ENCODE assay signal across 8 cellular contexts in genomic region chr19:38361633-38362075, GRCh38. TPM values are rescaled to one million over a fixed set of nuclear protein-coding genes. Genes with fewer than 3 reads are reported as not detected.
DNase-seq lines count a peak whose midpoint lies in the region; ATAC-seq, FAIRE-seq and TF ChIP-seq lines count a peak whose summit lies in the region.

No MANE protein-coding gene starts in this region.

- peaks cover 6% of the 10 kb centered on the region; the same call in 1 of the 2 replicates for H3K4me1 ChIP-seq in PC-3 (ENCODE audit: insufficient read depth, low read length)
- H3K4me1 ChIP-seq in fibroblast of lung (ENCODE audit: control insufficient read depth, extremely low read depth, insufficient read depth, low read length), result no peaks in the 10 kb centered on the region

- CTCF ChIA-PET in PC-3 (lab: Charles Lee), result interaction anchor here (0.6 kb wide), 1 partner anchor 124 kb away, joined by 3 read pairs; no protein-coding TSS in a partner anchor

- no peaks in the 10 kb centered on the region for H3K36me3 Mint-ChIP-seq in naive B cell
- H3K36me3 Mint-ChIP-seq in stimulated activated naive B cell treated with anti-CD40 and anti-IgM and Interleukin-4, amounts not matched to agents 10 μg/mL and 1 μg/mL and 100 μg/mL, for 72 hours, result no peaks in the 10 kb centered on the region

- peak; percentile 74 for FAIRE-seq in HTR-8/SVneo (lab: Jason Lieb, UNC)

- H3K79me2 ChIP-seq in PC-3 (ENCODE audit: low read length) (no peaks in the 10 kb centered on the region), fibroblast of lung (ENCODE audit: control insufficient read depth, insufficient read depth, low read length) (no peaks in the 10 kb centered on the region)

- BruUV-seq in PC-3 (replicated peaks; lab: Mats Ljungman, UMichigan), result no TSS peak

- no peaks in the 10 kb centered on the region for H4K20me1 ChIP-seq in PC-3 (ENCODE audit: low read length)
- no peaks in the 10 kb centered on the region for H4K20me1 ChIP-seq in fibroblast of lung (ENCODE audit: control insufficient read depth, extremely low read depth, insufficient read depth, low read length)

- H3K27ac Mint-ChIP-seq in naive B cell, result peak overlapping the region in 1 of 6 donors; percentile 42
- H3K27ac Mint-ChIP-seq in stimulated activated naive B cell treated with anti-CD40 and anti-IgM and Interleukin-4, amounts not matched to agents 10 μg/mL and 1 μg/mL and 100 μg/mL, for 72 hours, result no peak overlapping the region

- peak; percentile 93 for DNase-seq in GM03348 (ENCODE audit: low spot score)
- peak; percentile 93 for DNase-seq in HTR-8/SVneo (ENCODE audit: insufficient read length, low spot score)
- DNase-seq in PC-3, result peak; percentile 66
- DNase-seq in activated T-helper 1 cell treated with Interleukin-2 at 50 U/mL for 16 hours (ENCODE audit: low read depth), result peak; percentile 41
- peak; percentile 61 to 71 for DNase-seq in fibroblast of lung (ENCODE audit: low read depth in 2 of 2)
- peak; percentile 44 for DNase-seq in naive B cell
- DNase-seq in stimulated activated naive B cell treated with anti-CD40 and anti-IgM and Interleukin-4, amounts not matched to agents 10 μg/mL and 1 μg/mL and 100 μg/mL, for 72 hours, result peak; percentile 60

- H3K4me3 ChIP-seq in PC-3 (ENCODE audit: low read length) (peak overlapping the region; percentile 80), fibroblast of lung (replicated peaks in 1 of 4; ENCODE audit: control extremely low read depth in 1 of 4, insufficient read depth in 1 of 4, low read depth in 3 of 4, low read length in 4 of 4) (peak overlapping the region; percentile 31 to 66 (median 63))

- H3K27ac ChIP-seq in PC-3 (ENCODE audit: low read length), result no peak overlapping the region
- H3K27ac ChIP-seq in fibroblast of lung (ENCODE audit: insufficient read depth, low read length), result no peak overlapping the region

- no peak for TF ChIP-seq CTCF in PC-3 (conservative IDR thresholded peaks at IDR 0.05; ENCODE audit: low read depth, low read length)
- TF ChIP-seq CTCF in fibroblast of lung (conservative IDR thresholded peaks at IDR 0.05 in 1 of 2, IDR thresholded peaks at IDR 0.05 in 1 of 2; ENCODE audit: low read depth in 1 of 2, low read length in 2 of 2), result no peak

- ATAC-seq in PC-3 (peak; percentile 84), naive B cell (ENCODE audit: low read depth in 2 of 2) (peak; percentile 77 to 80), HG02870 (IDR thresholded peaks at IDR 0.05; ENCODE audit: unreplicated experiment) (no peak)
- peak; percentile 78 to 79 for ATAC-seq in stimulated activated naive B cell treated with anti-CD40 and anti-IgM and Interleukin-4, amounts not matched to agents 10 μg/mL and 1 μg/mL and 100 μg/mL, for 72 hours (replicated peaks)

- H3K4me1 Mint-ChIP-seq in naive B cell, result peaks cover 9 to 21% (median 20%) of the 10 kb centered on the region in 3 donors
- H3K4me1 Mint-ChIP-seq in stimulated activated naive B cell treated with anti-CD40 and anti-IgM and Interleukin-4, amounts not matched to agents 10 μg/mL and 1 μg/mL and 100 μg/mL, for 72 hours, result peaks cover 10 to 23% of the 10 kb centered on the region in 2 donors

- H3K4me2 ChIP-seq in PC-3 (ENCODE audit: low read length), result peak overlapping the region; percentile 99
- peak overlapping the region; percentile 68 for H3K4me2 ChIP-seq in fibroblast of lung (ENCODE audit: extremely low read depth, insufficient read depth, low read length)

- no peaks in the 10 kb centered on the region for H3F3A ChIP-seq in PC-3 (ENCODE audit: low read length, unreplicated experiment)

- H2AFZ ChIP-seq in PC-3 (ENCODE audit: low read length) (peak overlapping the region; percentile 93), fibroblast of lung (ENCODE audit: low read length) (peak overlapping the region; percentile 51)

- peak overlapping the region; percentile 74 to 91 (median 84) for H3K4me3 Mint-ChIP-seq in naive B cell
- H3K4me3 Mint-ChIP-seq in stimulated activated naive B cell treated with anti-CD40 and anti-IgM and Interleukin-4, amounts not matched to agents 10 μg/mL and 1 μg/mL and 100 μg/mL, for 72 hours, result peak overlapping the region; percentile 87 to 90

- H3K9me2 ChIP-seq in PC-3 (replicated peaks; ENCODE audit: low read length), result no peaks in the 10 kb centered on the region

- H3K9ac ChIP-seq in PC-3 (ENCODE audit: low read length) (no peak overlapping the region), fibroblast of lung (ENCODE audit: insufficient read depth, low read length) (no peak overlapping the region)

- no peaks in the 10 kb centered on the region for H3K9me3 Mint-ChIP-seq in naive B cell
- no peaks in the 10 kb centered on the region for H3K9me3 Mint-ChIP-seq in stimulated activated naive B cell treated with anti-CD40 and anti-IgM and Interleukin-4, amounts not matched to agents 10 μg/mL and 1 μg/mL and 100 μg/mL, for 72 hours

- H3K9me3 ChIP-seq in PC-3 (ENCODE audit: low read length), result no peaks in the 10 kb centered on the region
- H3K9me3 ChIP-seq in fibroblast of lung (ENCODE audit: control insufficient read depth, insufficient read depth, low read depth, low read length), result no peaks in the 10 kb centered on the region

- intact Hi-C loops in PC-3 (cut with micrococcal nuclease), result no loop called here

- no peaks in the 10 kb centered on the region for H3K36me3 ChIP-seq in PC-3 (ENCODE audit: low read depth, low read length)
- no peaks in the 10 kb centered on the region for H3K36me3 ChIP-seq in fibroblast of lung (ENCODE audit: control insufficient read depth, insufficient read depth, low read length)

- peaks cover 4 to 26% (median 20%) of the 10 kb centered on the region in 3 donors for H3K27me3 Mint-ChIP-seq in naive B cell
- peaks cover 22 to 39% of the 10 kb centered on the region in 2 donors for H3K27me3 Mint-ChIP-seq in stimulated activated naive B cell treated with anti-CD40 and anti-IgM and Interleukin-4, amounts not matched to agents 10 μg/mL and 1 μg/mL and 100 μg/mL, for 72 hours

- H3K27me3 ChIP-seq in PC-3 (ENCODE audit: low read length), result peaks cover 22% of the 10 kb centered on the region
- peaks cover 18% of the 10 kb centered on the region for H3K27me3 ChIP-seq in fibroblast of lung (ENCODE audit: control insufficient read depth, insufficient read depth, low read length)

- POLR2A ChIA-PET in PC-3 (lab: Charles Lee; ENCODE audit: unreplicated experiment), result no interaction called here

RNA-seq across cellular contexts. Expression of gene PSMD8, which starts 12.7 kb away (rescaled TPM):
- total RNA-seq in PC-3 (2014; rRNA removed) (290 and 367 TPM in 2 replicates), fibroblast of lung (190 and 217 TPM in 2 replicates)
- polyA plus RNA-seq in fibroblast of lung (287 and 366 TPM in 2 replicates), naive B cell (ENCODE audit: low read depth in 6 of 6) (100 to 1,000 TPM; 150 to 193 (median 155) TPM)
- 221 and 297 TPM in 2 replicates for polyA plus RNA-seq in fibroblast of lung (2012)
- 338 and 417 TPM in 2 replicates for polyA minus RNA-seq in fibroblast of lung (ENCODE audit: low replicate concordance)

RNA-seq across cellular contexts. Expression of gene CATSPERG, which starts 26.0 kb away (rescaled TPM):
- total RNA-seq in PC-3 (2014; rRNA removed), result 0.44 and 2.5 TPM in 2 replicates
- total RNA-seq in fibroblast of lung, result 1.3 and 2.0 TPM in 2 replicates
- 0.16 and 0.43 TPM in 2 replicates for polyA plus RNA-seq in fibroblast of lung
- 0.14 TPM in 1 of 2 replicates, not detected in the other for polyA plus RNA-seq in fibroblast of lung (2012)
- 1.2 TPM in 1 of 2 replicates, not detected in the other for polyA minus RNA-seq in fibroblast of lung (ENCODE audit: low replicate concordance)
- 10 to 100 TPM in 1 of 6 donors, 1 to 10 TPM in 5; 1.2 to 11.1 (median 3.0) TPM for polyA plus RNA-seq in naive B cell (ENCODE audit: low read depth in 6 of 6)

RNA-seq across cellular contexts. Expression of gene GGN, which starts 26.2 kb away (rescaled TPM):
- total RNA-seq in PC-3 (2014; rRNA removed), result 0.29 and 0.73 TPM in 2 replicates
- under 0.01 and 0.50 TPM in 2 replicates for total RNA-seq in fibroblast of lung
- 0.15 and 0.20 TPM in 2 replicates for polyA plus RNA-seq in fibroblast of lung
- 1.4 and 2.1 TPM in 2 replicates for polyA plus RNA-seq in fibroblast of lung (2012)
- 1.1 TPM in 1 of 2 replicates, not detected in the other for polyA minus RNA-seq in fibroblast of lung (ENCODE audit: low replicate concordance)
- not detected for polyA plus RNA-seq in naive B cell (ENCODE audit: low read depth in 6 of 6)

RNA-seq across cellular contexts. Expression of gene SPRED3, which starts 26.8 kb away (rescaled TPM):
- total RNA-seq in PC-3 (2014; rRNA removed) (3.1 and 4.1 TPM in 2 replicates), fibroblast of lung (0.77 and 1.5 TPM in 2 replicates)
- polyA plus RNA-seq in fibroblast of lung (2.0 and 4.8 TPM in 2 replicates), naive B cell (ENCODE audit: low read depth in 6 of 6) (not detected)
- 2.8 and 6.8 TPM in 2 replicates for polyA plus RNA-seq in fibroblast of lung (2012)
- polyA minus RNA-seq in fibroblast of lung (ENCODE audit: low replicate concordance), result 9.5 and 18.3 TPM in 2 replicates

RNA-seq across cellular contexts. Expression of gene FAM98C, which starts 41.2 kb away (rescaled TPM):
- total RNA-seq in PC-3 (2014; rRNA removed), result 23.5 and 53.6 TPM in 2 replicates
- 8.5 and 10.6 TPM in 2 replicates for total RNA-seq in fibroblast of lung
- 4.5 and 4.9 TPM in 2 replicates for polyA plus RNA-seq in fibroblast of lung
- polyA plus RNA-seq in fibroblast of lung (2012), result 10.1 and 12.2 TPM in 2 replicates
- polyA minus RNA-seq in fibroblast of lung (ENCODE audit: low replicate concordance), result 6.2 and 9.0 TPM in 2 replicates
- 10 to 100 TPM in 5 of 6 donors, 1 to 10 TPM in 1; 3.6 to 23.8 (median 14.2) TPM for polyA plus RNA-seq in naive B cell (ENCODE audit: low read depth in 6 of 6)

Comparison
In these comparisons a context has a peak if more than half of its experiments do, and no peak if none do; other contexts are left out.
1. DNase-seq: peak in every context shown above with its lines; median percentile 93 in GM03348; 93 in HTR-8/SVneo; 66 in PC-3; 66 in fibroblast of lung; 60 in stimulated activated naive B cell treated with anti-CD40 and anti-IgM and Interleukin-4, amounts not matched to agents 10 μg/mL and 1 μg/mL and 100 μg/mL, for 72 hours; 44 in naive B cell; 41 in activated T-helper 1 cell treated with Interleukin-2 at 50 U/mL for 16 hours.